ENCODE assay signal across 1 cellular context in genomic region chr12:131723532-131723931, GRCh38.
TF ChIP-seq lines count a peak whose summit lies in the region.

No MANE protein-coding gene starts in this region.

TF ChIP-seq in H1, 55 proteins besides CTCF, POLR2A, EP300 and RAD21:
- no peak for TF ChIP-seq BACH1 (IDR thresholded peaks at IDR 0.05; ENCODE audit: low read length)
- 0 out of 2 replicates have a peak, but pooled peaks have one; percentile 23 for TF ChIP-seq TAF1 (IDR thresholded peaks at IDR 0.05; ENCODE audit: low read depth, low read length)
- TF ChIP-seq CREB1 (IDR thresholded peaks at IDR 0.05) = 0 out of 2 replicates have a peak, but pooled peaks have one; percentile 0
- 0 out of 2 replicates have a peak, but pooled peaks have one; percentile 6 for TF ChIP-seq SP1 (IDR thresholded peaks at IDR 0.05; ENCODE audit: low read depth, low read length)
- no peak for TF ChIP-seq KDM4A (IDR thresholded peaks at IDR 0.05; ENCODE audit: low read depth, low read length, severe bottlenecking)
